In the genomic region with DNA sequence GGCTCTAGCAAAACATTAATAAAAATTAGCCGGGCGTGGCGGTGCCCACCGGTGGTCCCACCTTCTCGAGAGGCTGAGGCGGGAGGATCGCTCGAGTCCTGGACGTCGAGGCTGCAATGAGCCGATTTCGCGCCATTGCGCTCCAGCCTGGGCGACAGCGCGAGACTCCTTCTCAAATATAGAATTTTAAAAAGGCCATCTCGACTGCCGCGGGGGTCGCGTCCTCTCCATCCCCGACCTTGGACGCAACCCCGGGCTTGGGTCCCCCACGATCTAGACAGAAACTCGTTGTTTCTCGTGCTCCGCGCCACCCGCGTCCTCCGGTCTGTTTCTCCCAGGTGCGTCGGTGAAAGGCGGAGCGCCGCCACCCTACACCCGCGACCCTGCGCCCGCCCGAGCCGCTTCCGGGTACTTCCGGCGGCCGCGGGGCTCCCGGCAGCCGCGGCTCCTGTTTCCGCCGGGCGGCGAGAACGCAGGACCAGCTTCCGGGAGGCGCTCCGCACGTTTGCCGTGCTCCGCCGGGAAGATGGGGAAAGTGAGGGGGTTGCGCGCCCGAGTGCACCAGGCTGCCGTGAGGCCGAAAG, we compare ENCODE assay signal across 1 cellular context.
TF ChIP-seq lines count a peak whose summit lies in the region.

A gene with protein sequence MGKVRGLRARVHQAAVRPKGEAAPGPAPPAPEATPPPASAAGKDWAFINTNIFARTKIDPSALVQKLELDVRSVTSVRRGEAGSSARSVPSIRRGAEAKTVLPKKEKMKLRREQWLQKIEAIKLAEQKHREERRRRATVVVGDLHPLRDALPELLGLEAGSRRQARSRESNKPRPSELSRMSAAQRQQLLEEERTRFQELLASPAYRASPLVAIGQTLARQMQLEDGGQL (plus strand): TSS at position 498 of the 584 bp plus-strand sequence. CDS start 29 bp downstream, at position 527.

TF ChIP-seq in K562, 482 proteins besides CTCF, POLR2A, EP300 and RAD21 (continued from another document and continues in another):
- TF ChIP-seq, protein P1, sequence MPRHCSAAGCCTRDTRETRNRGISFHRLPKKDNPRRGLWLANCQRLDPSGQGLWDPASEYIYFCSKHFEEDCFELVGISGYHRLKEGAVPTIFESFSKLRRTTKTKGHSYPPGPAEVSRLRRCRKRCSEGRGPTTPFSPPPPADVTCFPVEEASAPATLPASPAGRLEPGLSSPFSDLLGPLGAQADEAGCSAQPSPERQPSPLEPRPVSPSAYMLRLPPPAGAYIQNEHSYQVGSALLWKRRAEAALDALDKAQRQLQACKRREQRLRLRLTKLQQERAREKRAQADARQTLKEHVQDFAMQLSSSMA (CRISPR knock-in tag; IDR thresholded peaks at IDR 0.05), result peak; percentile 84; the same call in 1 of the 2 replicates
- TF ChIP-seq ZNF311 (CRISPR knock-in tag; IDR thresholded peaks at IDR 0.05) (peak; percentile 67), NFE2L1 (tag; IDR thresholded peaks at IDR 0.05; ENCODE audit: borderline replicate concordance, low read depth) (no peak), ZBTB7A (IDR thresholded peaks at IDR 0.05; ENCODE audit: borderline replicate concordance, control insufficient read depth, low read depth, low read length) (peak; percentile 94), PHF21A (IDR thresholded peaks at IDR 0.05; ENCODE audit: borderline replicate concordance, low read depth) (peak; percentile 91), POLR2AphosphoS2 (IDR thresholded peaks at IDR 0.05; ENCODE audit: low read length) (peak; percentile 37; the same call in 1 of the 2 replicates), SMAD2 (IDR thresholded peaks at IDR 0.05; ENCODE audit: low read depth, low read length) (no peak), RCOR1 (IDR thresholded peaks at IDR 0.05; ENCODE audit: borderline replicate concordance in 1 of 2, low read depth in 2 of 2, low read length in 2 of 2) (peak in 1 of 2 experiments; percentile 72; a peak in 2 of 4 replicates), HDAC2 (IDR thresholded peaks at IDR 0.05) (peak; percentile 79), KDM5B (IDR thresholded peaks at IDR 0.05; ENCODE audit: insufficient replicate concordance, low read depth, low read length) (peak; percentile 95), TGIF2 (CRISPR knock-in tag; IDR thresholded peaks at IDR 0.05) (no peak), MAFG (tag; conservative IDR thresholded peaks at IDR 0.05) (no peak), KLF1 (tag; IDR thresholded peaks at IDR 0.05) (no peak), CEBPG (CRISPR knock-in tag; IDR thresholded peaks at IDR 0.05) (no peak; the same call in 1 of the 2 replicates), CEBPG (tag; conservative IDR thresholded peaks at IDR 0.05 in 1 of 2, IDR thresholded peaks at IDR 0.05 in 1 of 2) (no peak), PCBP1 (IDR thresholded peaks at IDR 0.05; ENCODE audit: low read depth, low read length, poor library complexity, severe bottlenecking) (peak; percentile 97), ZNF134 (CRISPR knock-in tag; conservative IDR thresholded peaks at IDR 0.05) (peak; percentile 33; the same call in 1 of the 2 replicates), MEF2A (IDR thresholded peaks at IDR 0.05; ENCODE audit: control insufficient read depth, low read depth, low read length) (peak; percentile 59), LEF1 (IDR thresholded peaks at IDR 0.05) (no peak), ZBED1 (IDR thresholded peaks at IDR 0.05) (peak; percentile 70; the same call in 1 of the 2 replicates), TCFL5 (CRISPR knock-in tag; conservative IDR thresholded peaks at IDR 0.05) (0 out of 2 replicates have a peak, but pooled peaks have one; percentile 38), CTBP1 (IDR thresholded peaks at IDR 0.05; ENCODE audit: borderline replicate concordance) (peak; percentile 95), C11orf30 (IDR thresholded peaks at IDR 0.05; ENCODE audit: low read depth) (peak; percentile 96), POLR3A (IDR thresholded peaks at IDR 0.05; ENCODE audit: borderline replicate concordance, extremely low read depth, insufficient read depth, insufficient read length) (peak; percentile 13), RBFOX2 (IDR thresholded peaks at IDR 0.05; ENCODE audit: low read depth, low read length) (peak; percentile 96), NR4A1 (CRISPR knock-in tag; IDR thresholded peaks at IDR 0.05) (peak; percentile 88), NR4A1 (tag; IDR thresholded peaks at IDR 0.05) (0 out of 2 replicates have a peak, but pooled peaks have one; percentile 29), CC2D1A (IDR thresholded peaks at IDR 0.05) (no peak; the same call in 1 of the 2 replicates), NCOA4 (IDR thresholded peaks at IDR 0.05; ENCODE audit: partially characterized antibody) (no peak), NFATC3 (IDR thresholded peaks at IDR 0.05) (no peak)
- TF ChIP-seq, protein P2, sequence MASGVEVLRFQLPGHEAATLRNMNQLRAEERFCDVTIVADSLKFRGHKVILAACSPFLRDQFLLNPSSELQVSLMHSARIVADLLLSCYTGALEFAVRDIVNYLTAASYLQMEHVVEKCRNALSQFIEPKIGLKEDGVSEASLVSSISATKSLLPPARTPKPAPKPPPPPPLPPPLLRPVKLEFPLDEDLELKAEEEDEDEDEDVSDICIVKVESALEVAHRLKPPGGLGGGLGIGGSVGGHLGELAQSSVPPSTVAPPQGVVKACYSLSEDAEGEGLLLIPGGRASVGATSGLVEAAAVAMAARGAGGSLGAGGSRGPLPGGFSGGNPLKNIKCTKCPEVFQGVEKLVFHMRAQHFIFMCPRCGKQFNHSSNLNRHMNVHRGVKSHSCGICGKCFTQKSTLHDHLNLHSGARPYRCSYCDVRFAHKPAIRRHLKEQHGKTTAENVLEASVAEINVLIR (CRISPR knock-in tag; IDR thresholded peaks at IDR 0.05), result peak; percentile 65; the same call in 1 of the 2 replicates
- TF ChIP-seq, protein P3, sequence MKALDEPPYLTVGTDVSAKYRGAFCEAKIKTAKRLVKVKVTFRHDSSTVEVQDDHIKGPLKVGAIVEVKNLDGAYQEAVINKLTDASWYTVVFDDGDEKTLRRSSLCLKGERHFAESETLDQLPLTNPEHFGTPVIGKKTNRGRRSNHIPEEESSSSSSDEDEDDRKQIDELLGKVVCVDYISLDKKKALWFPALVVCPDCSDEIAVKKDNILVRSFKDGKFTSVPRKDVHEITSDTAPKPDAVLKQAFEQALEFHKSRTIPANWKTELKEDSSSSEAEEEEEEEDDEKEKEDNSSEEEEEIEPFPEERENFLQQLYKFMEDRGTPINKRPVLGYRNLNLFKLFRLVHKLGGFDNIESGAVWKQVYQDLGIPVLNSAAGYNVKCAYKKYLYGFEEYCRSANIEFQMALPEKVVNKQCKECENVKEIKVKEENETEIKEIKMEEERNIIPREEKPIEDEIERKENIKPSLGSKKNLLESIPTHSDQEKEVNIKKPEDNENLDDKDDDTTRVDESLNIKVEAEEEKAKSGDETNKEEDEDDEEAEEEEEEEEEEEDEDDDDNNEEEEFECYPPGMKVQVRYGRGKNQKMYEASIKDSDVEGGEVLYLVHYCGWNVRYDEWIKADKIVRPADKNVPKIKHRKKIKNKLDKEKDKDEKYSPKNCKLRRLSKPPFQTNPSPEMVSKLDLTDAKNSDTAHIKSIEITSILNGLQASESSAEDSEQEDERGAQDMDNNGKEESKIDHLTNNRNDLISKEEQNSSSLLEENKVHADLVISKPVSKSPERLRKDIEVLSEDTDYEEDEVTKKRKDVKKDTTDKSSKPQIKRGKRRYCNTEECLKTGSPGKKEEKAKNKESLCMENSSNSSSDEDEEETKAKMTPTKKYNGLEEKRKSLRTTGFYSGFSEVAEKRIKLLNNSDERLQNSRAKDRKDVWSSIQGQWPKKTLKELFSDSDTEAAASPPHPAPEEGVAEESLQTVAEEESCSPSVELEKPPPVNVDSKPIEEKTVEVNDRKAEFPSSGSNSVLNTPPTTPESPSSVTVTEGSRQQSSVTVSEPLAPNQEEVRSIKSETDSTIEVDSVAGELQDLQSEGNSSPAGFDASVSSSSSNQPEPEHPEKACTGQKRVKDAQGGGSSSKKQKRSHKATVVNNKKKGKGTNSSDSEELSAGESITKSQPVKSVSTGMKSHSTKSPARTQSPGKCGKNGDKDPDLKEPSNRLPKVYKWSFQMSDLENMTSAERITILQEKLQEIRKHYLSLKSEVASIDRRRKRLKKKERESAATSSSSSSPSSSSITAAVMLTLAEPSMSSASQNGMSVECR (CRISPR knock-in tag; IDR thresholded peaks at IDR 0.05), result peak; percentile 66
- TF ChIP-seq, protein P4, sequence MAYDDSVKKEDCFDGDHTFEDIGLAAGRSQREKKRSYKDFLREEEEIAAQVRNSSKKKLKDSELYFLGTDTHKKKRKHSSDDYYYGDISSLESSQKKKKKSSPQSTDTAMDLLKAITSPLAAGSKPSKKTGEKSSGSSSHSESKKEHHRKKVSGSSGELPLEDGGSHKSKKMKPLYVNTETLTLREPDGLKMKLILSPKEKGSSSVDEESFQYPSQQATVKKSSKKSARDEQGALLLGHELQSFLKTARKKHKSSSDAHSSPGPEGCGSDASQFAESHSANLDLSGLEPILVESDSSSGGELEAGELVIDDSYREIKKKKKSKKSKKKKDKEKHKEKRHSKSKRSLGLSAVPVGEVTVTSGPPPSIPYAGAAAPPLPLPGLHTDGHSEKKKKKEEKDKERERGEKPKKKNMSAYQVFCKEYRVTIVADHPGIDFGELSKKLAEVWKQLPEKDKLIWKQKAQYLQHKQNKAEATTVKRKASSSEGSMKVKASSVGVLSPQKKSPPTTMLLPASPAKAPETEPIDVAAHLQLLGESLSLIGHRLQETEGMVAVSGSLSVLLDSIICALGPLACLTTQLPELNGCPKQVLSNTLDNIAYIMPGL (CRISPR knock-in tag; IDR thresholded peaks at IDR 0.05), result 0 out of 2 replicates have a peak, but pooled peaks have one; percentile 65
- TF ChIP-seq, protein P5, sequence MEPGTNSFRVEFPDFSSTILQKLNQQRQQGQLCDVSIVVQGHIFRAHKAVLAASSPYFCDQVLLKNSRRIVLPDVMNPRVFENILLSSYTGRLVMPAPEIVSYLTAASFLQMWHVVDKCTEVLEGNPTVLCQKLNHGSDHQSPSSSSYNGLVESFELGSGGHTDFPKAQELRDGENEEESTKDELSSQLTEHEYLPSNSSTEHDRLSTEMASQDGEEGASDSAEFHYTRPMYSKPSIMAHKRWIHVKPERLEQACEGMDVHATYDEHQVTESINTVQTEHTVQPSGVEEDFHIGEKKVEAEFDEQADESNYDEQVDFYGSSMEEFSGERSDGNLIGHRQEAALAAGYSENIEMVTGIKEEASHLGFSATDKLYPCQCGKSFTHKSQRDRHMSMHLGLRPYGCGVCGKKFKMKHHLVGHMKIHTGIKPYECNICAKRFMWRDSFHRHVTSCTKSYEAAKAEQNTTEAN (CRISPR knock-in tag; IDR thresholded peaks at IDR 0.05), result no peak
- TF ChIP-seq, protein P6, sequence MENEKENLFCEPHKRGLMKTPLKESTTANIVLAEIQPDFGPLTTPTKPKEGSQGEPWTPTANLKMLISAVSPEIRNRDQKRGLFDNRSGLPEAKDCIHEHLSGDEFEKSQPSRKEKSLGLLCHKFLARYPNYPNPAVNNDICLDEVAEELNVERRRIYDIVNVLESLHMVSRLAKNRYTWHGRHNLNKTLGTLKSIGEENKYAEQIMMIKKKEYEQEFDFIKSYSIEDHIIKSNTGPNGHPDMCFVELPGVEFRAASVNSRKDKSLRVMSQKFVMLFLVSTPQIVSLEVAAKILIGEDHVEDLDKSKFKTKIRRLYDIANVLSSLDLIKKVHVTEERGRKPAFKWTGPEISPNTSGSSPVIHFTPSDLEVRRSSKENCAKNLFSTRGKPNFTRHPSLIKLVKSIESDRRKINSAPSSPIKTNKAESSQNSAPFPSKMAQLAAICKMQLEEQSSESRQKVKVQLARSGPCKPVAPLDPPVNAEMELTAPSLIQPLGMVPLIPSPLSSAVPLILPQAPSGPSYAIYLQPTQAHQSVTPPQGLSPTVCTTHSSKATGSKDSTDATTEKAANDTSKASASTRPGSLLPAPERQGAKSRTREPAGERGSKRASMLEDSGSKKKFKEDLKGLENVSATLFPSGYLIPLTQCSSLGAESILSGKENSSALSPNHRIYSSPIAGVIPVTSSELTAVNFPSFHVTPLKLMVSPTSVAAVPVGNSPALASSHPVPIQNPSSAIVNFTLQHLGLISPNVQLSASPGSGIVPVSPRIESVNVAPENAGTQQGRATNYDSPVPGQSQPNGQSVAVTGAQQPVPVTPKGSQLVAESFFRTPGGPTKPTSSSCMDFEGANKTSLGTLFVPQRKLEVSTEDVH (IDR thresholded peaks at IDR 0.05; ENCODE audit: low read depth, partially characterized antibody), result peak; percentile 93
- TF ChIP-seq, protein P7, sequence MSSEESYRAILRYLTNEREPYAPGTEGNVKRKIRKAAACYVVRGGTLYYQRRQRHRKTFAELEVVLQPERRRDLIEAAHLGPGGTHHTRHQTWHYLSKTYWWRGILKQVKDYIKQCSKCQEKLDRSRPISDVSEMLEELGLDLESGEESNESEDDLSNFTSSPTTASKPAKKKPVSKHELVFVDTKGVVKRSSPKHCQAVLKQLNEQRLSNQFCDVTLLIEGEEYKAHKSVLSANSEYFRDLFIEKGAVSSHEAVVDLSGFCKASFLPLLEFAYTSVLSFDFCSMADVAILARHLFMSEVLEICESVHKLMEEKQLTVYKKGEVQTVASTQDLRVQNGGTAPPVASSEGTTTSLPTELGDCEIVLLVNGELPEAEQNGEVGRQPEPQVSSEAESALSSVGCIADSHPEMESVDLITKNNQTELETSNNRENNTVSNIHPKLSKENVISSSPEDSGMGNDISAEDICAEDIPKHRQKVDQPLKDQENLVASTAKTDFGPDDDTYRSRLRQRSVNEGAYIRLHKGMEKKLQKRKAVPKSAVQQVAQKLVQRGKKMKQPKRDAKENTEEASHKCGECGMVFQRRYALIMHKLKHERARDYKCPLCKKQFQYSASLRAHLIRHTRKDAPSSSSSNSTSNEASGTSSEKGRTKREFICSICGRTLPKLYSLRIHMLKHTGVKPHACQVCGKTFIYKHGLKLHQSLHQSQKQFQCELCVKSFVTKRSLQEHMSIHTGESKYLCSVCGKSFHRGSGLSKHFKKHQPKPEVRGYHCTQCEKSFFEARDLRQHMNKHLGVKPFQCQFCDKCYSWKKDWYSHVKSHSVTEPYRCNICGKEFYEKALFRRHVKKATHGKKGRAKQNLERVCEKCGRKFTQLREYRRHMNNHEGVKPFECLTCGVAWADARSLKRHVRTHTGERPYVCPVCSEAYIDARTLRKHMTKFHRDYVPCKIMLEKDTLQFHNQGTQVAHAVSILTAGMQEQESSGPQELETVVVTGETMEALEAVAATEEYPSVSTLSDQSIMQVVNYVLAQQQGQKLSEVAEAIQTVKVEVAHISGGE (CRISPR knock-in tag; IDR thresholded peaks at IDR 0.05), result peak; percentile 100
- TF ChIP-seq, protein P8, sequence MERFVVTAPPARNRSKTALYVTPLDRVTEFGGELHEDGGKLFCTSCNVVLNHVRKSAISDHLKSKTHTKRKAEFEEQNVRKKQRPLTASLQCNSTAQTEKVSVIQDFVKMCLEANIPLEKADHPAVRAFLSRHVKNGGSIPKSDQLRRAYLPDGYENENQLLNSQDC (CRISPR knock-in tag; IDR thresholded peaks at IDR 0.05), result peak; percentile 96; the same call in 1 of the 2 replicates
- TF ChIP-seq, protein P9, sequence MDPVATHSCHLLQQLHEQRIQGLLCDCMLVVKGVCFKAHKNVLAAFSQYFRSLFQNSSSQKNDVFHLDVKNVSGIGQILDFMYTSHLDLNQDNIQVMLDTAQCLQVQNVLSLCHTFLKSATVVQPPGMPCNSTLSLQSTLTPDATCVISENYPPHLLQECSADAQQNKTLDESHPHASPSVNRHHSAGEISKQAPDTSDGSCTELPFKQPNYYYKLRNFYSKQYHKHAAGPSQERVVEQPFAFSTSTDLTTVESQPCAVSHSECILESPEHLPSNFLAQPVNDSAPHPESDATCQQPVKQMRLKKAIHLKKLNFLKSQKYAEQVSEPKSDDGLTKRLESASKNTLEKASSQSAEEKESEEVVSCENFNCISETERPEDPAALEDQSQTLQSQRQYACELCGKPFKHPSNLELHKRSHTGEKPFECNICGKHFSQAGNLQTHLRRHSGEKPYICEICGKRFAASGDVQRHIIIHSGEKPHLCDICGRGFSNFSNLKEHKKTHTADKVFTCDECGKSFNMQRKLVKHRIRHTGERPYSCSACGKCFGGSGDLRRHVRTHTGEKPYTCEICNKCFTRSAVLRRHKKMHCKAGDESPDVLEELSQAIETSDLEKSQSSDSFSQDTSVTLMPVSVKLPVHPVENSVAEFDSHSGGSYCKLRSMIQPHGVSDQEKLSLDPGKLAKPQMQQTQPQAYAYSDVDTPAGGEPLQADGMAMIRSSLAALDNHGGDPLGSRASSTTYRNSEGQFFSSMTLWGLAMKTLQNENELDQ (CRISPR knock-in tag; IDR thresholded peaks at IDR 0.05; ENCODE audit: borderline replicate concordance), result peak; percentile 95
